Comparison of ENCODE assay signal across 25 cellular contexts in genomic region chr1:41655632-41656031, GRCh38.
DNase-seq lines count a peak whose midpoint lies in the region; ATAC-seq and TF ChIP-seq lines count a peak whose summit lies in the region.
"Had no signal": no experiment of that assay in that cellular context is flagged by ENCODE, and none has a peak within 500 bp of the region (broad histone marks: within the 10 kb centered on the region; RNA-seq: fewer than 3 reads in every experiment).

No MANE protein-coding gene starts in this region.

- H3K9me3 Mint-ChIP-seq in activated T-cell treated with anti-CD3 and anti-CD28 coated beads, Interleukin-2, amount 50 U/mL, for 24 hours: no peaks in the 10 kb centered on the region
- peaks cover 9% of the 10 kb centered on the region for H3K9me3 Mint-ChIP-seq in glutamatergic neuron (ENCODE audit: unreplicated experiment)
- H3K9me3 Mint-ChIP-seq: H9, natural killer cell had no signal

- no peaks in the 10 kb centered on the region for H3K9me3 ChIP-seq in BLaER1 treated with 17β-estradiol and CSF1 and Interleukin-3, amounts not matched to agents 10 nM and 100 nM (replicated peaks in 1 of 11)
- H3K9me3 ChIP-seq in OCI-LY3 (ENCODE audit: insufficient read depth, low read length): no peaks in the 10 kb centered on the region
- H3K9me3 ChIP-seq: Caco-2, colonic mucosa, ovary had no signal

- no peak overlapping the region for H2AFZ ChIP-seq in OCI-LY3 (ENCODE audit: low read depth, low read length)

- peak overlapping the region in 4 of 11 experiments; percentile 3 to 24 (median 12); a peak in 6 of 22 replicates for H3K27ac ChIP-seq in BLaER1 treated with 17β-estradiol and CSF1 and Interleukin-3, amounts not matched to agents 10 nM and 100 nM
- H3K27ac ChIP-seq in OCI-LY3 (ENCODE audit: low read length): peak overlapping the region; percentile 83
- H3K27ac ChIP-seq: colonic mucosa, ovary had no signal

- no peak overlapping the region for H3K4me3 ChIP-seq in BLaER1 treated with 17β-estradiol and CSF1 and Interleukin-3, amounts not matched to agents 10 nM and 100 nM
- H3K4me3 ChIP-seq in OCI-LY3 (ENCODE audit: low read length): no peak overlapping the region
- H3K4me3 ChIP-seq: colonic mucosa, ovary had no signal

- 0 out of 22 replicates have a peak, but pooled peaks cover 0 to 5% (median 0%) of the 10 kb centered on the region in 11 experiments for H3K36me3 ChIP-seq in BLaER1 treated with 17β-estradiol and CSF1 and Interleukin-3, amounts not matched to agents 10 nM and 100 nM
- H3K36me3 ChIP-seq in OCI-LY3 (replicated peaks; ENCODE audit: low read depth, low read length): peaks cover 36% of the 10 kb centered on the region
- H3K36me3 ChIP-seq: colonic mucosa, ovary had no signal

- H3K27me3 Mint-ChIP-seq in activated T-cell treated with anti-CD3 and anti-CD28 coated beads, Interleukin-2, amount 50 U/mL, for 24 hours: no peaks in the 10 kb centered on the region
- H3K27me3 Mint-ChIP-seq in glutamatergic neuron (ENCODE audit: unreplicated experiment): peaks cover 3% of the 10 kb centered on the region

- H4K20me1 ChIP-seq in BLaER1 treated with 17β-estradiol and CSF1 and Interleukin-3, amounts not matched to agents 10 nM and 100 nM: peaks cover 0 to 77% (median 29%) of the 10 kb centered on the region in 11 experiments; a peak in 10 of 22 replicates
- peaks cover 85% of the 10 kb centered on the region for H4K20me1 ChIP-seq in OCI-LY3 (ENCODE audit: insufficient read depth, low read length)

- peak overlapping the region in 5 of 11 experiments; percentile 0 to 42 (median 15); a peak in 4 of 22 replicates for H3K9ac ChIP-seq in BLaER1 treated with 17β-estradiol and CSF1 and Interleukin-3, amounts not matched to agents 10 nM and 100 nM
- no peak overlapping the region for H3K9ac ChIP-seq in OCI-LY3 (ENCODE audit: low read length)

- no peak for ATAC-seq in GM21528 (IDR thresholded peaks at IDR 0.05; ENCODE audit: low FRiP score, unreplicated experiment)
- ATAC-seq: natural killer cell had no signal

- peaks cover 100% of the 10 kb centered on the region for H3K79me2 ChIP-seq in OCI-LY3 (ENCODE audit: low read length)

- peaks cover 95% of the 10 kb centered on the region for H3K4me1 Mint-ChIP-seq in activated T-cell treated with anti-CD3 and anti-CD28 coated beads, Interleukin-2, amount 50 U/mL, for 24 hours (ENCODE audit: low read depth)
- H3K4me1 Mint-ChIP-seq in glutamatergic neuron (ENCODE audit: low read depth, unreplicated experiment): peaks cover 50% of the 10 kb centered on the region

- H3K27ac Mint-ChIP-seq in activated T-cell treated with anti-CD3 and anti-CD28 coated beads, Interleukin-2, amount 50 U/mL, for 24 hours: peak overlapping the region; percentile 87
- H3K27ac Mint-ChIP-seq in glutamatergic neuron (ENCODE audit: unreplicated experiment): peak overlapping the region; percentile 11

- H3K4me2 ChIP-seq in BLaER1 treated with 17β-estradiol and CSF1 and Interleukin-3, amounts not matched to agents 10 nM and 100 nM: peak overlapping the region; percentile 47 to 99 (median 91)
- peak overlapping the region; percentile 89; the same call in 1 of the 2 replicates for H3K4me2 ChIP-seq in OCI-LY3 (ENCODE audit: low read length)

- TF ChIP-seq CTCF in OCI-LY3 (IDR thresholded peaks at IDR 0.05; ENCODE audit: low read depth, low read length): no peak
- no peak for TF ChIP-seq CTCF in glutamatergic neuron (IDR thresholded peaks at IDR 0.05; ENCODE audit: partially characterized antibody, unreplicated experiment)

- H3K27me3 ChIP-seq in BLaER1 treated with 17β-estradiol and CSF1 and Interleukin-3, amounts not matched to agents 10 nM and 100 nM: peaks cover 0 to 1% (median 0%) of the 10 kb centered on the region in 11 experiments; a peak in 1 of 22 replicates
- no peaks in the 10 kb centered on the region for H3K27me3 ChIP-seq in OCI-LY3 (ENCODE audit: low read depth, low read length)
- H3K27me3 ChIP-seq: colonic mucosa, ovary had no signal

- H3K4me3 Mint-ChIP-seq in activated T-cell treated with anti-CD3 and anti-CD28 coated beads, Interleukin-2, amount 50 U/mL, for 24 hours: peak overlapping the region; percentile 13
- H3K4me3 Mint-ChIP-seq in glutamatergic neuron (ENCODE audit: unreplicated experiment): peak overlapping the region; percentile 37
- H3K4me3 Mint-ChIP-seq: natural killer cell had no signal

- DNase-seq in activated T-cell treated with anti-CD3 and anti-CD28 coated beads, Interleukin-2, amount 50 U/mL, for 24 hours: peak; percentile 11
- no peak for DNase-seq in activated T-cell treated with anti-CD3 and anti-CD28 coated beads, Interleukin-2, amount 50 U/mL, for 48 hours
- no peak for DNase-seq in glutamatergic neuron
- no peak for DNase-seq in nucleus accumbens (lab: John Stamatoyannopoulos, UW)
- DNase-seq in T-helper 9 cell: no peak
- DNase-seq: ACHN; activated CD4-positive, CD25-positive, alpha-beta regulatory T cell; Caco-2; colonic mucosa; effector memory CD4-positive, alpha-beta T cell; erythroblast; H9; natural killer cell; NCI-H1105 treated with DMSO at 0.1 percent for 48 hours; NCI-H1930; NCI-H526; NK-92 treated with Interleukin-12 subunit alpha and Interleukin-12 subunit beta, amount 100 ng/mL, for 24 hours; ovary; Right ventricle myocardium superior; small intestine; stimulated activated CD4-positive, alpha-beta T cell treated with anti-CD3 and anti-CD28 coated beads, Interleukin-1b, Interleukin-23, amount 100 ng/mL, for 48 hours; stimulated activated CD8-positive, alpha-beta memory T cell treated with anti-CD3 and anti-CD28 coated beads, Interleukin-4, amount 100 ng/mL, for 48 hours had no signal

- H3K4me1 ChIP-seq in BLaER1 treated with 17β-estradiol and CSF1 and Interleukin-3, amounts not matched to agents 10 nM and 100 nM: peaks cover 86 to 99% (median 97%) of the 10 kb centered on the region in 10 experiments
- peaks cover 82% of the 10 kb centered on the region for H3K4me1 ChIP-seq in OCI-LY3 (ENCODE audit: low read length)
- H3K4me1 ChIP-seq: Caco-2, colonic mucosa had no signal

- peaks cover 93% of the 10 kb centered on the region for H3K36me3 Mint-ChIP-seq in activated T-cell treated with anti-CD3 and anti-CD28 coated beads, Interleukin-2, amount 50 U/mL, for 24 hours (ENCODE audit: low read depth)
- no peaks in the 10 kb centered on the region for H3K36me3 Mint-ChIP-seq in glutamatergic neuron (ENCODE audit: unreplicated experiment)
- H3K36me3 Mint-ChIP-seq: natural killer cell had no signal
